Comparison of ENCODE assay signal across 11 cellular contexts in genomic region chr3:50603261-50604109, GRCh38. TPM values are rescaled to one million over a fixed set of nuclear protein-coding genes. Genes with fewer than 3 reads are reported as not detected.
DNase-seq lines count a peak whose midpoint lies in the region; ATAC-seq, FAIRE-seq and TF ChIP-seq lines count a peak whose summit lies in the region.
"Had no signal": no experiment of that assay in that cellular context is flagged by ENCODE, and none has a peak within 500 bp of the region (broad histone marks: within the 10 kb centered on the region; RNA-seq: fewer than 3 reads in every experiment).

No MANE protein-coding gene starts in this region.

- H2AFZ ChIP-seq in HCT116 (ENCODE audit: low read depth, low read length, poor library complexity, severe bottlenecking) (no peak overlapping the region), Karpas-422 (ENCODE audit: low read length) (no peak overlapping the region)

- peaks cover 77% of the 10 kb centered on the region for H3K4me1 Mint-ChIP-seq in activated CD8-positive, alpha-beta T cell treated with anti-CD3 and anti-CD28 coated beads, Interleukin-2, amount 10 ng/mL, durations not matched to agents 7 days and 5 days (ENCODE audit: low read depth)

- no peak for DNase-seq in HCT116 (ENCODE audit: low read depth, low spot score)
- no peak for DNase-seq in activated CD8-positive, alpha-beta T cell treated with anti-CD3 and anti-CD28 coated beads, Interleukin-2, amount 10 ng/mL, durations not matched to agents 7 days and 5 days
- no peak for DNase-seq in kidney
- peak; percentile 65 for DNase-seq in stimulated activated CD8-positive, alpha-beta memory T cell treated with anti-CD3 and anti-CD28 coated beads, Interleukin-4, amount 100 ng/mL, for 48 hours
- DNase-seq in Karpas-422: no peak
- DNase-seq in NCI-H748 treated with DMSO at 0.1 percent for 48 hours (lab: John Stamatoyannopoulos, UW): no peak
- DNase-seq in NCI-H748 (lab: John Stamatoyannopoulos, UW; ENCODE audit: unreplicated experiment): no peak
- DNase-seq: foreskin fibroblast, NCI-H524, T1000 had no signal

- no peaks in the 10 kb centered on the region for H3K79me2 ChIP-seq in HCT116 (ENCODE audit: insufficient read depth, low read length)
- H3K79me2 ChIP-seq in Karpas-422 (ENCODE audit: low read length): no peaks in the 10 kb centered on the region

- RAD21 ChIA-PET in HCT116 (lab: Charles Lee; ENCODE audit: low non-redundant PET in 1 of 2, low total read pairs in 2 of 2, uncharacterized antibody in 2 of 2, unreplicated experiment in 2 of 2): no interaction called here

- BruUV-seq in HCT116 (replicated peaks; lab: Mats Ljungman, UMichigan): no TSS peak

- no peak for FAIRE-seq in kidney (lab: Jason Lieb, UNC)

- no peaks in the 10 kb centered on the region for H3K9me3 ChIP-seq in HCT116 (ENCODE audit: control insufficient read depth in 1 of 2, insufficient read depth in 1 of 2, low read depth in 1 of 2, low read length in 2 of 2)
- H3K9me3 ChIP-seq in kidney (ENCODE audit: control insufficient read depth in 1 of 2, low read length in 2 of 2): no peaks in the 10 kb centered on the region
- H3K9me3 ChIP-seq in Karpas-422 (ENCODE audit: low read length): no peaks in the 10 kb centered on the region

- H3K36me3 Mint-ChIP-seq in activated CD8-positive, alpha-beta T cell treated with anti-CD3 and anti-CD28 coated beads, Interleukin-2, amount 10 ng/mL, durations not matched to agents 7 days and 5 days (ENCODE audit: low read depth): peaks cover 91% of the 10 kb centered on the region

- POLR2A ChIA-PET in HCT116 (lab: Charles Lee): no interaction called here
- POLR2A ChIA-PET in activated CD8-positive, alpha-beta T cell treated with anti-CD3 and anti-CD28 coated beads, Interleukin-2, amount 10 ng/mL, durations not matched to agents 7 days and 5 days (lab: Charles Lee): interaction anchor here (10.9 to 22.1 kb wide), 3 partner anchors 11 to 31 kb away, joined by 398 to 1664 read pairs (median 970); partner anchors contain the start of genes C3orf18, CISH, HEMK1 and MAPKAPK3

- ATAC-seq in HCT116 (no peak), HG02970 (IDR thresholded peaks at IDR 0.05; ENCODE audit: low FRiP score, unreplicated experiment) (no peak)
- ATAC-seq in activated CD8-positive, alpha-beta T cell treated with anti-CD3 and anti-CD28 coated beads, Interleukin-2, amount 10 ng/mL, durations not matched to agents 7 days and 5 days: no peak

- H3K27ac ChIP-seq in HCT116 (ENCODE audit: low read depth, low read length) (peak overlapping the region; percentile 98; the same call in 1 of the 2 replicates), kidney (ENCODE audit: low read depth in 2 of 2, low read length in 2 of 2) (peak overlapping the region; percentile 99), Karpas-422 (ENCODE audit: low read length) (no peak overlapping the region)

- H3K36me3 ChIP-seq in HCT116 (ENCODE audit: control insufficient read depth in 1 of 2, insufficient read depth in 2 of 2, low read length in 2 of 2): 0 out of 4 replicates have a peak, but pooled peaks cover 0 to 5% of the 10 kb centered on the region in 2 experiments
- peaks cover 32 to 38% of the 10 kb centered on the region in 2 donors for H3K36me3 ChIP-seq in kidney (ENCODE audit: control insufficient read depth in 1 of 2, insufficient read depth in 2 of 2, low read length in 2 of 2)
- no peaks in the 10 kb centered on the region for H3K36me3 ChIP-seq in Karpas-422 (ENCODE audit: insufficient read depth, low read length)

- peaks cover 37 to 40% of the 10 kb centered on the region in 2 experiments for H3K4me1 ChIP-seq in HCT116 (ENCODE audit: control insufficient read depth in 1 of 2, insufficient read depth in 2 of 2, low read length in 2 of 2)
- peaks cover 91 to 92% of the 10 kb centered on the region in 2 donors for H3K4me1 ChIP-seq in kidney (ENCODE audit: control insufficient read depth in 1 of 2, insufficient read depth in 1 of 2, low read depth in 1 of 2, low read length in 2 of 2)
- H3K4me1 ChIP-seq in Karpas-422 (ENCODE audit: low read length): no peaks in the 10 kb centered on the region

- no peak for TF ChIP-seq POLR2A in HCT116 (IDR thresholded peaks at IDR 0.05; ENCODE audit: borderline replicate concordance, extremely low read depth, insufficient read depth, insufficient read length)

- H3K4me2 ChIP-seq in HCT116 (ENCODE audit: low read length) (peak overlapping the region; percentile 78; the same call in 1 of the 2 replicates), Karpas-422 (ENCODE audit: low read depth, low read length, poor library complexity, severe bottlenecking) (no peak overlapping the region)

- no peaks in the 10 kb centered on the region for H3K27me3 ChIP-seq in HCT116 (ENCODE audit: insufficient read depth, low read length)
- no peaks in the 10 kb centered on the region for H3K27me3 ChIP-seq in Karpas-422 (ENCODE audit: low read length)

- TF ChIP-seq RAD21 in HCT116 (IDR thresholded peaks at IDR 0.05; ENCODE audit: low read depth): no peak

- H3K9me3 Mint-ChIP-seq in activated CD8-positive, alpha-beta T cell treated with anti-CD3 and anti-CD28 coated beads, Interleukin-2, amount 10 ng/mL, durations not matched to agents 7 days and 5 days (ENCODE audit: insufficient read depth): no peaks in the 10 kb centered on the region

- H3K9me2 ChIP-seq in HCT116 (ENCODE audit: insufficient read depth) (no peaks in the 10 kb centered on the region), Karpas-422 (replicated peaks; ENCODE audit: insufficient read depth, low read length) (no peaks in the 10 kb centered on the region)

- H4K20me1 ChIP-seq in HCT116 (ENCODE audit: insufficient read depth) (no peaks in the 10 kb centered on the region), Karpas-422 (ENCODE audit: insufficient read depth, low read depth, low read length) (no peaks in the 10 kb centered on the region)

- peak overlapping the region; percentile 97 for H3K27ac Mint-ChIP-seq in activated CD8-positive, alpha-beta T cell treated with anti-CD3 and anti-CD28 coated beads, Interleukin-2, amount 10 ng/mL, durations not matched to agents 7 days and 5 days

- H3K27me3 Mint-ChIP-seq in activated CD8-positive, alpha-beta T cell treated with anti-CD3 and anti-CD28 coated beads, Interleukin-2, amount 10 ng/mL, durations not matched to agents 7 days and 5 days (ENCODE audit: low read depth): no peaks in the 10 kb centered on the region

- H3K9ac ChIP-seq in HCT116 (ENCODE audit: low read length) (peak overlapping the region; percentile 67), kidney (ENCODE audit: low read length in 2 of 2) (peak overlapping the region; percentile 11 to 99), Karpas-422 (ENCODE audit: low read length) (no peak overlapping the region)

- H3K4me3 ChIP-seq in HCT116 (replicated peaks in 1 of 2; ENCODE audit: low read depth in 1 of 2, low read length in 2 of 2) (no peak overlapping the region), kidney (ENCODE audit: low read length in 2 of 2) (no peak overlapping the region), Karpas-422 (ENCODE audit: low read length) (no peak overlapping the region)

- H3K4me3 Mint-ChIP-seq in activated CD8-positive, alpha-beta T cell treated with anti-CD3 and anti-CD28 coated beads, Interleukin-2, amount 10 ng/mL, durations not matched to agents 7 days and 5 days: peak overlapping the region; percentile 94

- CTCF ChIA-PET in HCT116 (lab: Charles Lee): interaction anchor here (3.0 kb wide), 1 partner anchor 8 kb away, joined by 18 read pairs; the partner anchor contains the start of gene CISH
- CTCF ChIA-PET in activated CD8-positive, alpha-beta T cell treated with anti-CD3 and anti-CD28 coated beads, Interleukin-2, amount 10 ng/mL, durations not matched to agents 7 days and 5 days (lab: Charles Lee): interaction anchor here (1.0 to 29.5 kb wide), 5 partner anchors 8 to 263 kb away, joined by 3 to 1321 read pairs (median 94); partner anchors contain the start of genes C3orf18, CISH, HEMK1 and RASSF1

- TF ChIP-seq CTCF in HCT116 (IDR thresholded peaks at IDR 0.05 in 2 of 3, conservative IDR thresholded peaks at IDR 0.05 in 1 of 3; ENCODE audit: borderline replicate concordance in 1 of 3, insufficient read depth in 1 of 3, low read depth in 2 of 3, low read length in 2 of 3) (no peak), kidney (IDR thresholded peaks at IDR 0.05; ENCODE audit: borderline replicate concordance, extremely low read depth, insufficient read depth) (no peak)

- intact Hi-C loops in HCT116 (cut with micrococcal nuclease): no loop called here
- intact Hi-C loops in kidney (cut with DNase I): no loop called here

TF ChIP-seq in HCT116, 20 proteins besides CTCF, POLR2A, EP300 and RAD21 (continues in another document):
- no peak for TF ChIP-seq ATF3 (IDR thresholded peaks at IDR 0.05)

RNA-seq across cellular contexts. Expression of gene CISH, which starts 8.1 kb away (rescaled TPM):
- total RNA-seq in HCT116 (2021; ENCODE audit: unreplicated experiment): 4.5 TPM
- 5.0 and 5.1 TPM in 2 replicates for polyA plus RNA-seq in HCT116 (2012)
- 100 to 1,000 TPM; 380 to 394 TPM for total RNA-seq in activated CD8-positive, alpha-beta T cell treated with anti-CD3 and anti-CD28 coated beads, Interleukin-2, amount 10 ng/mL, durations not matched to agents 7 days and 5 days
- 30.8 TPM for total RNA-seq in kidney
- 59.4 TPM for polyA plus RNA-seq in kidney (ENCODE audit: insufficient read depth, low read depth, low replicate concordance)
- not detected in 2 replicates for total RNA-seq in Karpas-422 (2014; rRNA removed; shearing (Covaris generic); ENCODE audit: low replicate concordance)

RNA-seq across cellular contexts. Expression of gene MAPKAPK3, which starts 13.5 kb away (rescaled TPM):
- total RNA-seq in HCT116 (2021; ENCODE audit: unreplicated experiment): 87.3 TPM
- 79.5 and 97.2 TPM in 2 replicates for polyA plus RNA-seq in HCT116 (2012)
- total RNA-seq in activated CD8-positive, alpha-beta T cell treated with anti-CD3 and anti-CD28 coated beads, Interleukin-2, amount 10 ng/mL, durations not matched to agents 7 days and 5 days: 100 to 1,000 TPM; 224 to 225 TPM
- total RNA-seq in kidney: 75.8 TPM
- 68.0 TPM for polyA plus RNA-seq in kidney (ENCODE audit: insufficient read depth, low read depth, low replicate concordance)
- total RNA-seq in Karpas-422 (2014; rRNA removed; shearing (Covaris generic); ENCODE audit: low replicate concordance): 20.8 and 21.7 TPM in 2 replicates

RNA-seq across cellular contexts. Expression of gene HEMK1, which starts 34.2 kb away (rescaled TPM):
- total RNA-seq in HCT116 (2021; ENCODE audit: unreplicated experiment) (20.5 TPM), kidney (25.1 TPM)
- 11.3 and 15.1 TPM in 2 replicates for polyA plus RNA-seq in HCT116 (2012)
- total RNA-seq in activated CD8-positive, alpha-beta T cell treated with anti-CD3 and anti-CD28 coated beads, Interleukin-2, amount 10 ng/mL, durations not matched to agents 7 days and 5 days: 10 to 100 TPM; 83.3 to 86.0 TPM
- 30.3 TPM for polyA plus RNA-seq in kidney (ENCODE audit: insufficient read depth, low read depth, low replicate concordance)
- 10.9 and 17.0 TPM in 2 replicates for total RNA-seq in Karpas-422 (2014; rRNA removed; shearing (Covaris generic); ENCODE audit: low replicate concordance)

RNA-seq across cellular contexts. Expression of gene C3orf18, which starts 35.9 kb away (rescaled TPM):
- total RNA-seq in HCT116 (2021; ENCODE audit: unreplicated experiment): 10.1 TPM
- polyA plus RNA-seq in HCT116 (2012): 9.5 and 10.5 TPM in 2 replicates
- total RNA-seq in activated CD8-positive, alpha-beta T cell treated with anti-CD3 and anti-CD28 coated beads, Interleukin-2, amount 10 ng/mL, durations not matched to agents 7 days and 5 days: 10 to 100 TPM; 58.5 to 61.6 TPM
- 6.2 TPM for total RNA-seq in kidney
- polyA plus RNA-seq in kidney (ENCODE audit: insufficient read depth, low read depth, low replicate concordance): 14.9 TPM
- total RNA-seq in Karpas-422 (2014; rRNA removed; shearing (Covaris generic); ENCODE audit: low replicate concordance): 0.15 and 3.3 TPM in 2 replicates

Comparison
In these comparisons a context has a peak if more than half of its experiments do, and no peak if none do; other contexts are left out.
1. RNA of gene CISH, which starts 8.1 kb away (total RNA-seq): 380 to 394 TPM in activated CD8-positive, alpha-beta T cell treated with anti-CD3 and anti-CD28 coated beads, Interleukin-2, amount 10 ng/mL, durations not matched to agents 7 days and 5 days; 30.8 TPM in kidney (single experiment), 4.5 TPM in HCT116 (single experiment) and not detected in Karpas-422; every median in the first group is over 10 times any median in the second.